In the genomic region with DNA sequence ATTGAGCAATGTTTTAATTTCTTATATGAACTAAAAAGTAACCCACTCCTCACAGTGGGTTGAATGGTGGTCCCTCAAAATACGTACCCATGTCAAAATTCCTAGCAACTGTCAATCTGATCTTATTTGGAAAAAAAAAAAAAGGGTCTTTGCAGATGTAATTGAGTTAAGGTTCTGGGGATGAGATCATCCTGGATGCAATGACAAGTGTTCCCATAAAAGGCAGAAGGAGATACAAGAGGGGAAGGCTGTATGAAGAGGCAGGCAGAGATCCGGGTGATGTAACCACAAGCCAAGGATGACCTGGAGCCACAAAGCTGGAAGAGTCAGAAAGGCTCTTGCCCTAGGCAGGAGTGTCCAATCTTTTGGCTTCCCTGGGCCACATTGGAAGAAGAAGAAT, we compare ENCODE assay signal across 18 cellular contexts.
A peak's percentile ranks its signal among the peaks of the same experiment; 100 is the strongest.
DNase-seq lines count a peak whose midpoint lies in the region; FAIRE-seq and TF ChIP-seq lines count a peak whose summit lies in the region.
"Had no signal": no experiment of that assay in that cellular context is flagged by ENCODE, and none has a peak within 500 bp of the region (broad histone marks: within the 10 kb centered on the region; RNA-seq: fewer than 3 reads in every experiment).

No MANE protein-coding gene starts in this region.

- no peak overlapping the region for H3K4me3 ChIP-seq in HEK293 (ENCODE audit: low read depth, low read length)
- H3K4me3 ChIP-seq in astrocyte (ENCODE audit: insufficient read depth, low read depth, low read length): no peak overlapping the region
- no peak overlapping the region for H3K4me3 ChIP-seq in mesendoderm (ENCODE audit: low read length)
- no peak overlapping the region for H3K4me3 ChIP-seq in endodermal cell (ENCODE audit: low read length)
- H3K4me3 ChIP-seq: BLaER1, SJCRH30 had no signal

- no peak overlapping the region for H2AFZ ChIP-seq in astrocyte (ENCODE audit: low read depth, low read length)

- H3K4me1 Mint-ChIP-seq in astrocyte (ENCODE audit: low read depth, unreplicated experiment) (peaks cover 34% of the 10 kb centered on the region), chondrocyte (ENCODE audit: low read depth) (peaks cover 4% of the 10 kb centered on the region), endodermal cell (no peaks in the 10 kb centered on the region)
- H3K4me1 Mint-ChIP-seq: T-cell had no signal

- H3K36me3 Mint-ChIP-seq in astrocyte (ENCODE audit: low read depth, unreplicated experiment): no peaks in the 10 kb centered on the region
- H3K36me3 Mint-ChIP-seq in chondrocyte (ENCODE audit: low read depth): peaks cover 2% of the 10 kb centered on the region
- H3K36me3 Mint-ChIP-seq in endodermal cell (ENCODE audit: low read depth): no peaks in the 10 kb centered on the region
- H3K36me3 Mint-ChIP-seq: CD8-positive, alpha-beta T cell; T-cell had no signal

- H3K27ac ChIP-seq in HEK293 (ENCODE audit: extremely low read depth, low read depth, low read length) (no peak overlapping the region), astrocyte (ENCODE audit: low read depth, low read length) (no peak overlapping the region), mesendoderm (ENCODE audit: low read depth, low read length) (no peak overlapping the region), endodermal cell (ENCODE audit: low read depth, low read length) (no peak overlapping the region), substantia nigra (ENCODE audit: low read depth, low read length, poor library complexity, severe bottlenecking) (no peak overlapping the region)
- H3K27ac ChIP-seq: BLaER1, SJCRH30 had no signal

- no peak overlapping the region for H3K4ac ChIP-seq in mesendoderm (ENCODE audit: low read depth, low read length)

- H3K27me3 ChIP-seq in astrocyte (ENCODE audit: insufficient read depth, low read length) (no peaks in the 10 kb centered on the region), mesendoderm (ENCODE audit: insufficient read depth, low read length, poor library complexity) (no peaks in the 10 kb centered on the region), endodermal cell (ENCODE audit: control insufficient read depth, insufficient read depth, low read length, poor library complexity, severe bottlenecking) (no peaks in the 10 kb centered on the region)
- H3K27me3 ChIP-seq: BLaER1, SJCRH30 had no signal

- H3K9me3 Mint-ChIP-seq in astrocyte (ENCODE audit: unreplicated experiment) (no peaks in the 10 kb centered on the region), chondrocyte (ENCODE audit: low read depth) (peaks cover 5% of the 10 kb centered on the region), endodermal cell (peaks cover 4% of the 10 kb centered on the region)
- H3K9me3 Mint-ChIP-seq: CD8-positive, alpha-beta T cell; T-cell had no signal

- H2AK5ac ChIP-seq in mesendoderm (ENCODE audit: low read length): no peak overlapping the region

- WGBS in mesendoderm (ENCODE audit: extremely low coverage, insufficient coverage, low lambda C conversion rate): no CpG with 5 or more reads among the region's 2 CpGs
- 88 to 100% methylated on average over 1 to 2 of the region's 2 CpGs for WGBS in endodermal cell (ENCODE audit: insufficient coverage in 1 of 2, insufficient read length in 1 of 2), 2 experiments

- no peak overlapping the region for H4K5ac ChIP-seq in mesendoderm (ENCODE audit: low read length)

- H3K4me3 Mint-ChIP-seq in astrocyte (ENCODE audit: unreplicated experiment) (no peak overlapping the region), chondrocyte (ENCODE audit: unreplicated experiment) (no peak overlapping the region), endodermal cell (no peak overlapping the region)
- H3K4me3 Mint-ChIP-seq: CD8-positive, alpha-beta T cell; T-cell had no signal

- H3K27ac Mint-ChIP-seq in astrocyte (ENCODE audit: unreplicated experiment) (peak overlapping the region; percentile 95), chondrocyte (ENCODE audit: unreplicated experiment) (no peak overlapping the region), endodermal cell (no peak overlapping the region)
- H3K27ac Mint-ChIP-seq: CD8-positive, alpha-beta T cell; T-cell had no signal

- H3K27me3 Mint-ChIP-seq in astrocyte (ENCODE audit: low read depth, unreplicated experiment) (no peaks in the 10 kb centered on the region), chondrocyte (ENCODE audit: low read depth) (no peaks in the 10 kb centered on the region), endodermal cell (ENCODE audit: insufficient read depth) (no peaks in the 10 kb centered on the region)

- H3K36me3 ChIP-seq in HEK293 (ENCODE audit: control insufficient read depth in 2 of 2, insufficient read depth in 1 of 2, low read length in 2 of 2): no peaks in the 10 kb centered on the region
- H3K36me3 ChIP-seq in astrocyte (ENCODE audit: insufficient read depth, low read length): no peaks in the 10 kb centered on the region
- H3K36me3 ChIP-seq in mesendoderm (ENCODE audit: control insufficient read depth, insufficient read depth, low read length): no peaks in the 10 kb centered on the region
- no peaks in the 10 kb centered on the region for H3K36me3 ChIP-seq in endodermal cell (ENCODE audit: control insufficient read depth, insufficient read depth, low read length)
- H3K36me3 ChIP-seq: BLaER1, SJCRH30 had no signal

- no peaks in the 10 kb centered on the region for H4K20me1 ChIP-seq in astrocyte (ENCODE audit: insufficient read depth, low read length)
- H4K20me1 ChIP-seq: BLaER1 had no signal

- H3K79me2 ChIP-seq in astrocyte (ENCODE audit: insufficient read depth, low read length) (no peaks in the 10 kb centered on the region), mesendoderm (ENCODE audit: control insufficient read depth, insufficient read depth, low read length) (no peaks in the 10 kb centered on the region)

- H2BK120ac ChIP-seq in mesendoderm (ENCODE audit: low read depth, low read length): no peak overlapping the region

- H3K9ac ChIP-seq in astrocyte (ENCODE audit: low read length) (no peak overlapping the region), mesendoderm (ENCODE audit: low read length) (no peak overlapping the region), endodermal cell (ENCODE audit: extremely low read depth, low read length, poor library complexity, severe bottlenecking) (no peak overlapping the region)
- H3K9ac ChIP-seq: BLaER1 had no signal

- H3K4me2 ChIP-seq in astrocyte (ENCODE audit: low read length) (no peak overlapping the region), mesendoderm (ENCODE audit: low read length) (no peak overlapping the region)
- H3K4me2 ChIP-seq: BLaER1 had no signal

- CTCF ChIA-PET in HEK293 (lab: Yijun Ruan, JAX): interaction anchor here (0.7 to 2.0 kb wide), 4 partner anchors 8 to 279 kb away, joined by 3 to 8 read pairs (median 4); no protein-coding TSS in a partner anchor

- no peak overlapping the region for H3K56ac ChIP-seq in mesendoderm (ENCODE audit: low read length)

- no peak overlapping the region for H2BK15ac ChIP-seq in mesendoderm (replicated peaks; ENCODE audit: low read depth)

- TF ChIP-seq CTCF in HEK293 (tag by site-specific recombination; IDR thresholded peaks at IDR 0.05): no peak
- TF ChIP-seq CTCF in astrocyte (IDR thresholded peaks at IDR 0.05; ENCODE audit: insufficient read depth, low read depth, low read length): no peak
- no peak for TF ChIP-seq CTCF in chondrocyte (IDR thresholded peaks at IDR 0.05)
- TF ChIP-seq CTCF in endodermal cell (conservative IDR thresholded peaks at IDR 0.05): no peak

- DNase-seq in astrocyte (ENCODE audit: low read depth): no peak
- DNase-seq in mesendoderm: peak; percentile 75
- DNase-seq in chondrocyte (ENCODE audit: low spot score): no peak
- no peak for DNase-seq in endodermal cell
- no peak for DNase-seq in substantia nigra (lab: John Stamatoyannopoulos, UW)
- DNase-seq in NCI-H2227 treated with DMSO at 0.1 percent for 48 hours (lab: John Stamatoyannopoulos, UW): no peak
- DNase-seq: CD8-positive, alpha-beta T cell; H7; KBM-7; NCI-H1105; NCI-H2029 treated with DMSO at 0.1 percent for 48 hours; NCI-H2171; NCI-H524 treated with DMSO at 0.1 percent for 48 hours; NCI-H82; SJCRH30; T-cell had no signal

- no peaks in the 10 kb centered on the region for H3K9me3 ChIP-seq in HEK293 (ENCODE audit: control insufficient read depth, insufficient read depth, low read depth, low read length)
- H3K9me3 ChIP-seq in astrocyte (ENCODE audit: insufficient read depth, low read depth, low read length): no peaks in the 10 kb centered on the region
- H3K9me3 ChIP-seq in endodermal cell (ENCODE audit: control insufficient read depth, low read length): no peaks in the 10 kb centered on the region
- H3K9me3 ChIP-seq: BLaER1, SJCRH30 had no signal

- no peak overlapping the region for H3K18ac ChIP-seq in mesendoderm (ENCODE audit: low read length)

- H3K4me1 ChIP-seq in HEK293 (ENCODE audit: control insufficient read depth, insufficient read depth, low read length) (no peaks in the 10 kb centered on the region), astrocyte (ENCODE audit: insufficient read depth, low read length) (no peaks in the 10 kb centered on the region), mesendoderm (ENCODE audit: control insufficient read depth, low read depth, low read length) (no peaks in the 10 kb centered on the region), endodermal cell (ENCODE audit: control insufficient read depth, insufficient read depth, low read length) (no peaks in the 10 kb centered on the region)
- H3K4me1 ChIP-seq: BLaER1, SJCRH30 had no signal

- H3K79me1 ChIP-seq in mesendoderm (ENCODE audit: low read length): no peaks in the 10 kb centered on the region

- H3K23ac ChIP-seq in mesendoderm (ENCODE audit: low read length): no peak overlapping the region

- POLR2A ChIA-PET in HEK293 (lab: Yijun Ruan, JAX): no interaction called here

- H4K8ac ChIP-seq in mesendoderm (ENCODE audit: low read depth, low read length): no peak overlapping the region

- no peak for FAIRE-seq in astrocyte (lab: Jason Lieb, UNC)

- H2BK5ac ChIP-seq in mesendoderm (ENCODE audit: low read length): no peak overlapping the region

TF ChIP-seq in HEK293, 187 proteins besides CTCF, POLR2A, EP300 and RAD21 (continues in another document):
- TF ChIP-seq ZNF791 (tag by site-specific recombination; IDR thresholded peaks at IDR 0.05) (no peak), ZBTB48 (tag by site-specific recombination; IDR thresholded peaks at IDR 0.05) (no peak), SP7 (tag by site-specific recombination; IDR thresholded peaks at IDR 0.05) (0 out of 2 replicates have a peak, but pooled peaks have one; percentile 26), ZNF169 (tag by site-specific recombination; IDR thresholded peaks at IDR 0.05) (no peak)
